13 cellular contexts compared by ENCODE assay signal in genomic region chr10:43854042-43854441, GRCh38.
A peak's percentile ranks its signal among the peaks of the same experiment; 100 is the strongest.
DNase-seq lines count a peak whose midpoint lies in the region; ATAC-seq, FAIRE-seq and TF ChIP-seq lines count a peak whose summit lies in the region.
"Had no signal": no experiment of that assay in that cellular context is flagged by ENCODE, and none has a peak within 500 bp of the region (broad histone marks: within the 10 kb centered on the region; RNA-seq: fewer than 3 reads in every experiment).

No MANE protein-coding gene starts in this region.

- H3K36me3 ChIP-seq in IMR-90 (ENCODE audit: control insufficient read depth, insufficient read depth, low read length), result no peaks in the 10 kb centered on the region
- H3K36me3 ChIP-seq in mammary epithelial cell (ENCODE audit: insufficient read depth, low read length), result no peaks in the 10 kb centered on the region
- no peaks in the 10 kb centered on the region for H3K36me3 ChIP-seq in keratinocyte (ENCODE audit: control insufficient read depth in 2 of 2, extremely low read depth in 1 of 2, insufficient read depth in 2 of 2, low read length in 2 of 2)
- H3K36me3 ChIP-seq in MG63, result peaks cover 4% of the 10 kb centered on the region; the same call in 1 of the 2 replicates
- H3K36me3 ChIP-seq in MM.1S (replicated peaks; ENCODE audit: insufficient read depth, low read length), result no peaks in the 10 kb centered on the region

- H3K23ac ChIP-seq in IMR-90 (ENCODE audit: low read depth, low read length), result no peak overlapping the region

- in situ Hi-C loops in Caki2 (cut with HindIII; ENCODE audit: low pct_unique_long_range_greater_than_20kb, low sequenced_read_pairs), result no loop called here
- in situ Hi-C loops in IMR-90 (cut with MboI; ENCODE audit: low sequenced_read_pairs), result no loop called here
- in situ Hi-C loops in mammary epithelial cell (cut with MboI; ENCODE audit: low sequenced_read_pairs in 2 of 2), result no loop called here

- POLR2A ChIA-PET in IMR-90 (lab: Charles Lee; ENCODE audit: unreplicated experiment), result no interaction called here

- no peak overlapping the region for H4K8ac ChIP-seq in IMR-90 (ENCODE audit: low read depth in 2 of 2, low read length in 2 of 2)

- H2BK120ac ChIP-seq in IMR-90 (ENCODE audit: low read depth, low read length), result no peak overlapping the region; the same call in 1 of the 2 replicates

- no peaks in the 10 kb centered on the region for H3K27me3 ChIP-seq in IMR-90 (ENCODE audit: control insufficient read depth, insufficient read depth, low read length)
- no peaks in the 10 kb centered on the region for H3K27me3 ChIP-seq in mammary epithelial cell (ENCODE audit: insufficient read depth, low read length)
- no peaks in the 10 kb centered on the region for H3K27me3 ChIP-seq in keratinocyte (ENCODE audit: control insufficient read depth, extremely low read depth, insufficient read depth, low read length)
- no peaks in the 10 kb centered on the region for H3K27me3 ChIP-seq in MG63
- no peaks in the 10 kb centered on the region for H3K27me3 ChIP-seq in MM.1S (replicated peaks; ENCODE audit: insufficient read depth, low read length)

- WGBS in IMR-90 (ENCODE audit: extremely low coverage in 2 of 2, insufficient read length in 1 of 2), 2 experiments, result 100% methylated on average over 1 of the region's 9 CpGs; no CpG with 5 or more reads in 1 of the 2 experiments
- 6% methylated on average over 3 of the region's 9 CpGs for WGBS in mammary epithelial cell (ENCODE audit: low coverage, missing lambda C conversion rate)

- no peak overlapping the region for H2AK5ac ChIP-seq in IMR-90 (ENCODE audit: low read depth, low read length)

- CTCF ChIA-PET in IMR-90 (lab: Yijun Ruan, JAX) (interaction anchor here (0.7 kb wide), 1 partner anchor 56 kb away, joined by 3 read pairs; no protein-coding TSS in a partner anchor), mammary epithelial cell (lab: Charles Lee; ENCODE audit: low non-redundant PET) (no interaction called here)

- no peaks in the 10 kb centered on the region for H3F3A ChIP-seq in MM.1S (ENCODE audit: insufficient read depth, low read length)

- H3K18ac ChIP-seq in IMR-90 (ENCODE audit: low read depth, low read length), result no peak overlapping the region

- no peak overlapping the region for H3K56ac ChIP-seq in IMR-90 (ENCODE audit: extremely low read depth, insufficient read depth, low read length)

- no peak overlapping the region for H3K27ac ChIP-seq in IMR-90 (ENCODE audit: insufficient read depth, low read length)
- no peak overlapping the region for H3K27ac ChIP-seq in mammary epithelial cell (ENCODE audit: insufficient read depth, low read depth, low read length)
- H3K27ac ChIP-seq in keratinocyte (ENCODE audit: control insufficient read depth, insufficient read depth, low read length), result no peak overlapping the region
- H3K27ac ChIP-seq in MM.1S (ENCODE audit: low read length), result no peak overlapping the region

- intact Hi-C loops in IMR-90 (cut with micrococcal nuclease) (no loop called here), mammary epithelial cell (cut with micrococcal nuclease) (no loop called here)

- H2BK5ac ChIP-seq in IMR-90 (ENCODE audit: low read depth, low read length, poor library complexity, severe bottlenecking), result no peak overlapping the region

- no peak overlapping the region for H3K4me3 ChIP-seq in IMR-90 (ENCODE audit: insufficient read depth, low read depth, low read length)
- H3K4me3 ChIP-seq in mammary epithelial cell (replicated peaks in 1 of 3; ENCODE audit: insufficient read depth in 1 of 3, low read depth in 2 of 3, low read length in 3 of 3), result no peak overlapping the region
- H3K4me3 ChIP-seq in keratinocyte (ENCODE audit: control insufficient read depth in 2 of 3, extremely low read depth in 1 of 3, insufficient read depth in 2 of 3, low read depth in 1 of 3, low read length in 3 of 3), result no peak overlapping the region
- H3K4me3 ChIP-seq in MG63, result no peak overlapping the region
- H3K4me3 ChIP-seq in MM.1S (ENCODE audit: low read length), result no peak overlapping the region

- no peaks in the 10 kb centered on the region for H3K9me2 ChIP-seq in MM.1S (replicated peaks; ENCODE audit: insufficient read depth, low read length)

- H2AK9ac ChIP-seq in IMR-90 (replicated peaks; ENCODE audit: low read depth, low read length, poor library complexity), result no peak overlapping the region

- H4K5ac ChIP-seq in IMR-90 (ENCODE audit: low read depth, low read length), result no peak overlapping the region

- H3K9ac ChIP-seq in IMR-90 (ENCODE audit: low read depth, low read length) (no peak overlapping the region), mammary epithelial cell (ENCODE audit: insufficient read depth, low read length) (no peak overlapping the region), keratinocyte (ENCODE audit: control insufficient read depth, extremely low read depth, insufficient read depth, low read length) (no peak overlapping the region), MM.1S (ENCODE audit: low read length) (no peak overlapping the region)

- no peaks in the 10 kb centered on the region for H3K79me1 ChIP-seq in IMR-90 (ENCODE audit: low read depth in 1 of 2, low read length in 2 of 2)

- no peaks in the 10 kb centered on the region for H4K20me1 ChIP-seq in IMR-90 (ENCODE audit: insufficient read depth, low read length)
- H4K20me1 ChIP-seq in mammary epithelial cell (ENCODE audit: insufficient read depth, low read length), result no peaks in the 10 kb centered on the region
- H4K20me1 ChIP-seq in keratinocyte (ENCODE audit: control insufficient read depth, extremely low read depth, insufficient read depth, low read length), result no peaks in the 10 kb centered on the region
- no peaks in the 10 kb centered on the region for H4K20me1 ChIP-seq in MM.1S (ENCODE audit: insufficient read depth, low read length)

- TF ChIP-seq POLR2A in IMR-90 (IDR thresholded peaks at IDR 0.05; ENCODE audit: low read depth, low read length), result no peak

- ATAC-seq in IMR-90 (ENCODE audit: low read depth), result no peak
- ATAC-seq: stimulated activated memory B cell treated with anti-CD40 and anti-IgM and Interleukin-4, amounts not matched to agents 10 μg/mL and 1 μg/mL and 100 μg/mL, for 72 hours had no signal

- H2BK15ac ChIP-seq in IMR-90 (ENCODE audit: low read depth, low read length), result no peak overlapping the region

- BruUV-seq in IMR-90 (replicated peaks; lab: Mats Ljungman, UMichigan), result no TSS peak
- no TSS peak for BruUV-seq in mammary epithelial cell (replicated peaks; lab: Mats Ljungman, UMichigan)

- no peaks in the 10 kb centered on the region for H3K9me3 ChIP-seq in IMR-90 (ENCODE audit: control insufficient read depth, insufficient read depth, low read length)
- H3K9me3 ChIP-seq in mammary epithelial cell (replicated peaks; ENCODE audit: insufficient read depth, low read length), result no peaks in the 10 kb centered on the region
- no peaks in the 10 kb centered on the region for H3K9me3 ChIP-seq in keratinocyte (ENCODE audit: control insufficient read depth, low read depth, low read length)
- no peaks in the 10 kb centered on the region for H3K9me3 ChIP-seq in MG63
- no peaks in the 10 kb centered on the region for H3K9me3 ChIP-seq in MM.1S (replicated peaks; ENCODE audit: insufficient read depth, low read length)

- H3K4me1 ChIP-seq in IMR-90 (ENCODE audit: control insufficient read depth, insufficient read depth, low read length) (peaks cover 6% of the 10 kb centered on the region), mammary epithelial cell (ENCODE audit: insufficient read depth, low read length) (no peaks in the 10 kb centered on the region), keratinocyte (ENCODE audit: control insufficient read depth, extremely low read depth, insufficient read depth, low read length) (peaks cover 11% of the 10 kb centered on the region), MM.1S (ENCODE audit: low read length) (no peaks in the 10 kb centered on the region)

- H4K91ac ChIP-seq in IMR-90 (ENCODE audit: insufficient read depth, low read depth, low read length), result no peak overlapping the region

- TF ChIP-seq CTCF in IMR-90 (conservative IDR thresholded peaks at IDR 0.05; ENCODE audit: low read depth, low read length) (no peak), mammary epithelial cell (conservative IDR thresholded peaks at IDR 0.05 in 1 of 2, IDR thresholded peaks at IDR 0.05 in 1 of 2; ENCODE audit: extremely low read depth in 1 of 2, insufficient read depth in 1 of 2, low read depth in 1 of 2, low read length in 2 of 2) (no peak), keratinocyte (optimal IDR thresholded peaks at IDR 0.05 in 1 of 3, IDR thresholded peaks at IDR 0.05 in 1 of 3, conservative IDR thresholded peaks at IDR 0.05 in 1 of 3; ENCODE audit: extremely low read depth in 1 of 3, insufficient read depth in 2 of 3, low read length in 3 of 3) (no peak), MM.1S (IDR thresholded peaks at IDR 0.05; ENCODE audit: low read length) (no peak)

- DNase-seq in Caki2 (ENCODE audit: low read depth) (peak; percentile 79), IMR-90 (peak; percentile 22), mammary epithelial cell (peak; percentile 50), keratinocyte (ENCODE audit: low read depth, low spot score) (peak; percentile 30), dermis blood vessel endothelial cell (no peak), MG63 (no peak), NCI-H345 treated with DMSO at 0.1 percent for 48 hours (lab: John Stamatoyannopoulos, UW; ENCODE audit: unreplicated experiment) (no peak), MM.1S (no peak)
- DNase-seq: activated CD4-positive, alpha-beta T cell treated with anti-CD3 and anti-CD28 coated beads, Interleukin-2, amount 50 U/mL, for 48 hours; hippocampal formation; NCI-H1417 treated with DMSO at 0.1 percent for 48 hours; T-helper 1 cell had no signal

- dilution Hi-C loops in IMR-90 (cut with HindIII; ENCODE audit: low sequenced_read_pairs, unreplicated experiment) (no loop called here), mammary epithelial cell (cut with HindIII; ENCODE audit: low sequenced_read_pairs) (no loop called here), keratinocyte (cut with MboI; ENCODE audit: extremely low pct_ligation_motif_present, low sequenced_read_pairs) (no loop called here)

- no peak overlapping the region for H3K4ac ChIP-seq in IMR-90 (ENCODE audit: low read depth, low read length)

- 0 out of 2 replicates have a peak overlapping the region, but pooled peaks have one; percentile 23 for H2BK20ac ChIP-seq in IMR-90 (ENCODE audit: low read depth, low read length)

- H2AFZ ChIP-seq in IMR-90 (replicated peaks; ENCODE audit: low read length, poor library complexity), result no peak overlapping the region
- H2AFZ ChIP-seq in mammary epithelial cell (ENCODE audit: low read depth, low read length), result no peak overlapping the region
- no peak overlapping the region for H2AFZ ChIP-seq in keratinocyte (ENCODE audit: control insufficient read depth, low read length)
- no peak overlapping the region for H2AFZ ChIP-seq in MM.1S (ENCODE audit: low read length)

- TF ChIP-seq RAD21 in IMR-90 (IDR thresholded peaks at IDR 0.05; ENCODE audit: low read length), result no peak

- H3K9me1 ChIP-seq in IMR-90 (ENCODE audit: insufficient read depth, low read length) (peaks cover 4% of the 10 kb centered on the region; the same call in 1 of the 2 replicates), keratinocyte (ENCODE audit: control insufficient read depth, extremely low read depth, insufficient read depth, low read length) (no peaks in the 10 kb centered on the region)

- peak overlapping the region; percentile 77 for H3K14ac ChIP-seq in IMR-90 (replicated peaks; ENCODE audit: low read depth, low read length)

- no peak for FAIRE-seq in keratinocyte (lab: Jason Lieb, UNC)

- H3K4me2 ChIP-seq in IMR-90 (ENCODE audit: low read depth, low read length), result no peak overlapping the region
- peak overlapping the region; percentile 2 for H3K4me2 ChIP-seq in mammary epithelial cell (ENCODE audit: insufficient read depth, low read depth, low read length)
- no peak overlapping the region for H3K4me2 ChIP-seq in keratinocyte (ENCODE audit: control insufficient read depth, extremely low read depth, insufficient read depth, low read depth, low read length)
- no peak overlapping the region for H3K4me2 ChIP-seq in MM.1S (ENCODE audit: low read depth, low read length)

- no peaks in the 10 kb centered on the region for H3K79me2 ChIP-seq in mammary epithelial cell (ENCODE audit: insufficient read depth, low read length)
- no peaks in the 10 kb centered on the region for H3K79me2 ChIP-seq in keratinocyte (ENCODE audit: control insufficient read depth, insufficient read depth, low read length)
- H3K79me2 ChIP-seq in MM.1S (ENCODE audit: low read length), result no peaks in the 10 kb centered on the region

Comparison
In these comparisons a context has a peak if more than half of its experiments do, and no peak if none do; other contexts are left out.
1. DNase-seq: peak in Caki2 (single experiment), IMR-90 (single experiment), mammary epithelial cell (single experiment) and keratinocyte (single experiment); none in dermis blood vessel endothelial cell (single experiment), MG63 (single experiment), NCI-H345 treated with DMSO at 0.1 percent for 48 hours (single experiment) and MM.1S (single experiment).